ENCODE assay signal across 8 cellular contexts in genomic region chr1:10755977-10756521, GRCh38. TPM values are rescaled to one million over a fixed set of nuclear protein-coding genes. Genes with fewer than 3 reads are reported as not detected.
DNase-seq lines count a peak whose midpoint lies in the region; ATAC-seq lines count a peak whose summit lies in the region.

No MANE protein-coding gene starts in this region.

- no peaks in the 10 kb centered on the region for H3K9me3 Mint-ChIP-seq in activated naive CD8-positive, alpha-beta T cell treated with anti-CD3 and anti-CD28 coated beads for 36 hours

- peak; percentile 11 for DNase-seq in NCI-H1105 treated with DMSO at 0.1 percent for 48 hours (lab: John Stamatoyannopoulos, UW)
- no peak for DNase-seq in NCI-H1105 (lab: John Stamatoyannopoulos, UW)
- peak; percentile 42 for DNase-seq in T follicular helper cell (ENCODE audit: low read depth)
- DNase-seq in activated naive CD8-positive, alpha-beta T cell treated with anti-CD3 and anti-CD28 coated beads for 36 hours, result peak; percentile 61
- DNase-seq in left kidney (ENCODE audit: low read depth, low spot score), result peak; percentile 92
- DNase-seq in stimulated activated CD8-positive, alpha-beta memory T cell treated with anti-CD3 and anti-CD28 coated beads, Interleukin-2, amount 100 ng/mL, for 48 hours (ENCODE audit: low read depth in 2 of 2), result peak; percentile 25 to 30

- H3K4me3 Mint-ChIP-seq in activated naive CD8-positive, alpha-beta T cell treated with anti-CD3 and anti-CD28 coated beads for 36 hours, result no peak overlapping the region

- ATAC-seq in GM19351 (IDR thresholded peaks at IDR 0.05; ENCODE audit: unreplicated experiment) (no peak), GM18867 (IDR thresholded peaks at IDR 0.05; ENCODE audit: unreplicated experiment) (no peak)

- H3K4me1 Mint-ChIP-seq in activated naive CD8-positive, alpha-beta T cell treated with anti-CD3 and anti-CD28 coated beads for 36 hours, result peaks cover 5% of the 10 kb centered on the region

- H3K36me3 Mint-ChIP-seq in activated naive CD8-positive, alpha-beta T cell treated with anti-CD3 and anti-CD28 coated beads for 36 hours, result no peaks in the 10 kb centered on the region

- no peak overlapping the region for H3K27ac Mint-ChIP-seq in activated naive CD8-positive, alpha-beta T cell treated with anti-CD3 and anti-CD28 coated beads for 36 hours

- H3K27me3 Mint-ChIP-seq in activated naive CD8-positive, alpha-beta T cell treated with anti-CD3 and anti-CD28 coated beads for 36 hours, result no peaks in the 10 kb centered on the region

RNA-seq across cellular contexts. Expression of gene CASZ1, which starts 40.4 kb away (rescaled TPM):
- 1 to 10 TPM; 2.2 to 2.3 TPM for total RNA-seq in activated naive CD8-positive, alpha-beta T cell treated with anti-CD3 and anti-CD28 coated beads for 36 hours
